In the genomic region with DNA sequence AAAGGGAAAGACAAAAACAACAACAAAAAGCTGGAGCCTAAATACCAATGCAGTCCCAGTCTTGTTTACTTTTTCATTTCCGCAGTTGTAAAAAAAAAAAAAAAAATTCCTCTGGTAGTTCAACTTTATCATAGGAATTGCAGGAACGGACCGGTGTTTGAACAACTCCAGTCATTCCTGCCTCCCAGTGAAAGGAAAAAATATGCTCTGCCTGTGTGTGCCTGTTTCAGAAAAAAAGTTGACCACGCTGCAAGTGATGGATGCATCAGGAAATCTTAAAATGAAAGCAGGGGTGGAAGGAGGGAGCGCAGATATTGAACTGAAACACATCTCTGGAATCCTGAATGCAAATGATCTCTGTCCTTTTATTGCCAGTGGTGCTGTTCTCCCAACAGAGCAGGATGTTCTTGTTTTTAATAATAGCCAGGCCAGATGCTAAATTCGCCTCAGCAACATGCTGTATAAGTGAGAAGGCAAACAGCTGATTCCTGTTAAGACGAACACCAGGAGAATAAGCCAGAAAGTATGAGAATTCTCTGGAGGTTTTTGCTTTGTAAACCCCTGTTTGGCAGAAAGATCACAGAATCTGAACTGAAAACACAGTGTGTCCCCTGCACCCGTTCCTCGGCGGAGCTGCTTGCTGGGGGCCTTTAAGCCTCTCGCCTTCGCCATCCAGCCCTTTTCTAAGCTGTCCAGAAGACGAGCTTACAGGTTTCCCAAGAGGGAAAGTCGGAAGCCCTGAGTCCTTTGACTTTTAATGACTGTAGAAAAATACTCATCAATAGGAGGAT, we compare ENCODE assay signal across 13 cellular contexts.
DNase-seq lines count a peak whose midpoint lies in the region; ATAC-seq and TF ChIP-seq lines count a peak whose summit lies in the region.
"Had no signal": no experiment of that assay in that cellular context is flagged by ENCODE, and none has a peak within 500 bp of the region (broad histone marks: within the 10 kb centered on the region; RNA-seq: fewer than 3 reads in every experiment).

No MANE protein-coding gene starts in this region.

- POLR2A ChIA-PET in AG04450 (lab: Yijun Ruan, JAX) (no interaction called here), PC-3 (lab: Charles Lee; ENCODE audit: unreplicated experiment) (no interaction called here)

- H4K20me1 ChIP-seq in PC-3 (ENCODE audit: low read length), result no peaks in the 10 kb centered on the region
- no peaks in the 10 kb centered on the region for H4K20me1 ChIP-seq in fibroblast of lung (ENCODE audit: control insufficient read depth, extremely low read depth, insufficient read depth, low read length)
- no peaks in the 10 kb centered on the region for H4K20me1 ChIP-seq in osteoblast (ENCODE audit: insufficient read depth, low read length)

- DNase-seq in AG04450 (ENCODE audit: low read depth, low spot score), result peak; percentile 32
- peak; percentile 36 for DNase-seq in PC-3
- DNase-seq in fibroblast of lung (ENCODE audit: low read depth in 2 of 2), result peak; percentile 49 to 68
- DNase-seq in osteoblast (ENCODE audit: insufficient read length, low spot score, missing footprints), result no peak
- no peak for DNase-seq in stimulated activated CD8-positive, alpha-beta memory T cell treated with anti-CD3 and anti-CD28 coated beads, Interleukin-4, amount 100 ng/mL, for 48 hours
- no peak for DNase-seq in NCI-H748 (lab: John Stamatoyannopoulos, UW; ENCODE audit: unreplicated experiment)
- DNase-seq: activated T-cell treated with anti-CD3 and anti-CD28 coated beads, Interleukin-2, amount 50 U/mL, for 48 hours; CD4-positive, CD25-positive, alpha-beta regulatory T cell; foreskin keratinocyte; NCI-H1694; T-helper 2 cell had no signal

- H3K36me3 ChIP-seq in PC-3 (ENCODE audit: low read depth, low read length) (no peaks in the 10 kb centered on the region), fibroblast of lung (ENCODE audit: control insufficient read depth, insufficient read depth, low read length) (no peaks in the 10 kb centered on the region), osteoblast (ENCODE audit: insufficient read depth, low read length) (no peaks in the 10 kb centered on the region)

- ATAC-seq in PC-3, result peak; percentile 79
- no peak for ATAC-seq in GM21529 (IDR thresholded peaks at IDR 0.05; ENCODE audit: unreplicated experiment)
- ATAC-seq in HG02885 (IDR thresholded peaks at IDR 0.05; ENCODE audit: poor library complexity, unreplicated experiment), result no peak
- ATAC-seq: foreskin keratinocyte had no signal

- H2AFZ ChIP-seq in PC-3 (ENCODE audit: low read length), result peak overlapping the region; percentile 81
- peak overlapping the region; percentile 73 for H2AFZ ChIP-seq in fibroblast of lung (ENCODE audit: low read length)
- H2AFZ ChIP-seq in osteoblast (ENCODE audit: low read length), result peak overlapping the region; percentile 67

- intact Hi-C loops in PC-3 (cut with micrococcal nuclease), result loop anchor here (5.0 kb wide), 1 partner anchor 51 kb away; no protein-coding TSS in a partner anchor

- H3K9me2 ChIP-seq in PC-3 (replicated peaks; ENCODE audit: low read length), result no peaks in the 10 kb centered on the region

- H3F3A ChIP-seq in PC-3 (ENCODE audit: low read length, unreplicated experiment), result no peaks in the 10 kb centered on the region

- H3K27me3 ChIP-seq in AG04450 (ENCODE audit: control insufficient read depth, insufficient read depth, low read length) (no peaks in the 10 kb centered on the region), PC-3 (ENCODE audit: low read length) (no peaks in the 10 kb centered on the region), fibroblast of lung (ENCODE audit: control insufficient read depth, insufficient read depth, low read length) (no peaks in the 10 kb centered on the region), osteoblast (ENCODE audit: insufficient read depth, low read length) (no peaks in the 10 kb centered on the region)
- H3K27me3 ChIP-seq: foreskin keratinocyte had no signal

- H3K9me3 ChIP-seq in AG04450 (ENCODE audit: control insufficient read depth, insufficient read depth, low read length) (no peaks in the 10 kb centered on the region), PC-3 (ENCODE audit: low read length) (no peaks in the 10 kb centered on the region), fibroblast of lung (ENCODE audit: control insufficient read depth, insufficient read depth, low read depth, low read length) (no peaks in the 10 kb centered on the region), osteoblast (ENCODE audit: low read depth, low read length) (no peaks in the 10 kb centered on the region)

- H3K4me3 ChIP-seq in AG04450 (ENCODE audit: low read depth, low read length) (peak overlapping the region; percentile 48), PC-3 (ENCODE audit: low read length) (peak overlapping the region; percentile 62), fibroblast of lung (replicated peaks in 1 of 4; ENCODE audit: control extremely low read depth in 1 of 4, insufficient read depth in 1 of 4, low read depth in 3 of 4, low read length in 4 of 4) (peak overlapping the region; percentile 44 to 52 (median 48)), osteoblast (ENCODE audit: insufficient read depth, low read length) (peak overlapping the region; percentile 60)

- H3K9ac ChIP-seq in PC-3 (ENCODE audit: low read length), result peak overlapping the region; percentile 36
- H3K9ac ChIP-seq in fibroblast of lung (ENCODE audit: insufficient read depth, low read length), result peak overlapping the region; percentile 40

- H3K79me2 ChIP-seq in PC-3 (ENCODE audit: low read length), result no peaks in the 10 kb centered on the region
- no peaks in the 10 kb centered on the region for H3K79me2 ChIP-seq in fibroblast of lung (ENCODE audit: control insufficient read depth, insufficient read depth, low read length)
- H3K79me2 ChIP-seq in osteoblast (ENCODE audit: insufficient read depth, low read length), result no peaks in the 10 kb centered on the region

- H3K27ac ChIP-seq in AG04450 (ENCODE audit: low read depth, low read length) (peak overlapping the region; percentile 77), PC-3 (ENCODE audit: low read length) (peak overlapping the region; percentile 23), fibroblast of lung (ENCODE audit: insufficient read depth, low read length) (peak overlapping the region; percentile 40), osteoblast (ENCODE audit: low read depth, low read length) (peak overlapping the region; percentile 22)
- H3K27ac ChIP-seq: foreskin keratinocyte had no signal

- no peak for TF ChIP-seq CTCF in AG04450 (IDR thresholded peaks at IDR 0.05; ENCODE audit: low read depth, low read length)
- no peak for TF ChIP-seq CTCF in PC-3 (conservative IDR thresholded peaks at IDR 0.05; ENCODE audit: low read depth, low read length)
- TF ChIP-seq CTCF in fibroblast of lung (conservative IDR thresholded peaks at IDR 0.05 in 1 of 2, IDR thresholded peaks at IDR 0.05 in 1 of 2; ENCODE audit: low read depth in 1 of 2, low read length in 2 of 2), result no peak
- TF ChIP-seq CTCF in osteoblast (IDR thresholded peaks at IDR 0.05; ENCODE audit: extremely low read depth, low read depth, low read length), result no peak

- H3K4me1 ChIP-seq in PC-3 (ENCODE audit: insufficient read depth, low read length) (peaks cover 28% of the 10 kb centered on the region), fibroblast of lung (ENCODE audit: control insufficient read depth, extremely low read depth, insufficient read depth, low read length) (peaks cover 8% of the 10 kb centered on the region), osteoblast (ENCODE audit: insufficient read depth, low read length) (peaks cover 23% of the 10 kb centered on the region)
- H3K4me1 ChIP-seq: foreskin keratinocyte had no signal

- H3K4me2 ChIP-seq in PC-3 (ENCODE audit: low read length), result peak overlapping the region; percentile 84
- H3K4me2 ChIP-seq in fibroblast of lung (ENCODE audit: extremely low read depth, insufficient read depth, low read length), result peak overlapping the region; percentile 97
- H3K4me2 ChIP-seq in osteoblast (ENCODE audit: insufficient read depth, low read length), result peak overlapping the region; percentile 83

- no TSS peak for BruUV-seq in PC-3 (replicated peaks; lab: Mats Ljungman, UMichigan)

- CTCF ChIA-PET in AG04450 (lab: Charles Lee), result interaction anchor here (1.1 to 1.4 kb wide), 2 partner anchors 158 to 401 kb away, joined by 3 to 8 read pairs; no protein-coding TSS in a partner anchor
- CTCF ChIA-PET in PC-3 (lab: Charles Lee), result interaction anchor here (0.6 kb wide), 1 partner anchor 26 kb away, joined by 5 read pairs; no protein-coding TSS in a partner anchor

Comparison
In these comparisons a context has a peak if more than half of its experiments do, and no peak if none do; other contexts are left out.
1. DNase-seq: peak in AG04450 (single experiment), PC-3 (single experiment) and fibroblast of lung (2 of 2); none in osteoblast (single experiment), stimulated activated CD8-positive, alpha-beta memory T cell treated with anti-CD3 and anti-CD28 coated beads, Interleukin-4, amount 100 ng/mL, for 48 hours (single experiment) and NCI-H748 (single experiment).
2. H3K27ac ChIP-seq: peak in every context shown above with its lines; median percentile 77 in AG04450; 40 in fibroblast of lung; 23 in PC-3; 22 in osteoblast.
3. Peak in every context shown above with its lines, with median percentiles within 50 percentile points of each other: H3K4me3 ChIP-seq, H2AFZ ChIP-seq and H3K4me2 ChIP-seq.